ENCODE assay signal across 18 cellular contexts in the genomic region with DNA sequence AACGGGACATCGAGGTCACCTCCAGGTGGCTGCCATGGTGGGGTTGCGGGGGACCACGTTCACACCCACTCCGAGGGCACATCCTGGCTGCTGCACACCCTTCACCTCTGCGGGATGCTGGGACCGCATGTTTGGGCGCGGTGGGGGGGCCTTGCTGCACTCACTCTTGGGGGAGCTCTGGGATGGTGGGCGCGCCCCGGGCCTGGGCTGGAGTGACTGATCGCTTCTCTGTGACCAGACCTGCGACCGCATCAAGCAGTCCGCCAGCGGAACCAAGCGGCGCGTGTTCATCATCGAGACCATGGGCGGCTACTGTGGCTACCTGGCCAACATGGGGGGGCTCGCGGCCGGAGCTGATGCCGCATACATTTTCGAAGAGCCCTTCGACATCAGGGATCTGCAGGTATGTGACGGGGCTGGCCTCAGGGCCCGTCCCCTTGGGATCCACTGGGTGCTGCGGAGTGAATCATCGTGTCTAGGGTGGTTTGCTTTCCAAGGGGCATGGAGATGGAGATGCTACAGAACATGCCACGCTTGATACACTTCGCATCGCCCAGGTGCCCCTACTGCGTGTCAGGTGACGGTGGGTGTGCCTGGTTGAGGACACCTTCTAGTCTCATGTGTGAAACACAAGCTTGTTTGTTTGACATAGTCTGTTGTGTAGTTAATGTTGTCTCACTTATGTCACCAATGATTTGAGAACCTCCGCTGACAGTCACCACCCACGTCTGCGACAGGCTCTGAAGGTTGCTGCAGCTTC.
"Had no signal": no experiment of that assay in that cellular context is flagged by ENCODE, and none has a peak within 500 bp of the region (broad histone marks: within the 10 kb centered on the region; RNA-seq: fewer than 3 reads in every experiment).

No MANE protein-coding gene starts in this region.

- H3K9me3 Mint-ChIP-seq: activated naive CD4-positive, alpha-beta T cell treated with anti-CD3 and anti-CD28 coated beads, Interleukin-2, amount 50 U/mL, for 24 hours; activated T-cell treated with anti-CD3 and anti-CD28 coated beads, Interleukin-2, amount 50 U/mL, for 72 hours; natural killer cell had no signal

- H2AFZ ChIP-seq: hepatocyte had no signal

- H3K27me3 ChIP-seq: foreskin keratinocyte, hepatocyte, tibial artery, vagina had no signal

- H3K4me3 ChIP-seq: hepatocyte, tibial artery, vagina had no signal

- DNase-seq: activated CD4-positive, alpha-beta T cell treated with anti-CD3 and anti-CD28 coated beads for 48 hours; activated CD4-positive, CD25-positive, alpha-beta regulatory T cell; activated CD8-positive, alpha-beta memory T cell treated with anti-CD3 and anti-CD28 coated beads, Interleukin-2, amount 50 U/mL, for 4 hours; activated gamma-delta T cell; activated T-cell treated with anti-CD3 and anti-CD28 coated beads, Interleukin-2, amount 50 U/mL, for 72 hours; dermis blood vessel endothelial cell; effector memory CD4-positive, alpha-beta T cell; foreskin keratinocyte; left cardiac atrium; natural killer cell; stimulated activated naive CD8-positive, alpha-beta T cell treated with anti-CD3 and anti-CD28 coated beads, Interleukin-15, Interleukin-2, amounts not matched to agents 100 U/mL and 50 U/mL, for 24 hours; substantia nigra; T-helper 1 cell; T-helper 9 cell; tibial artery had no signal

- H3K4me2 ChIP-seq: hepatocyte had no signal

- H3K4me1 Mint-ChIP-seq: activated naive CD4-positive, alpha-beta T cell treated with anti-CD3 and anti-CD28 coated beads, Interleukin-2, amount 50 U/mL, for 24 hours; natural killer cell had no signal

- H3K79me2 ChIP-seq: hepatocyte had no signal

- H3K9me3 ChIP-seq: tibial artery, vagina had no signal

- H3K27me3 Mint-ChIP-seq: activated naive CD4-positive, alpha-beta T cell treated with anti-CD3 and anti-CD28 coated beads, Interleukin-2, amount 50 U/mL, for 24 hours had no signal

- H3K4me1 ChIP-seq: foreskin keratinocyte had no signal

- H3K4me3 Mint-ChIP-seq: activated naive CD4-positive, alpha-beta T cell treated with anti-CD3 and anti-CD28 coated beads, Interleukin-2, amount 50 U/mL, for 24 hours; activated T-cell treated with anti-CD3 and anti-CD28 coated beads, Interleukin-2, amount 50 U/mL, for 72 hours; natural killer cell had no signal

- H3K27ac ChIP-seq: foreskin keratinocyte, hepatocyte, tibial artery, vagina had no signal

- ATAC-seq: foreskin keratinocyte; left cardiac atrium; natural killer cell; stimulated activated naive CD8-positive, alpha-beta T cell treated with anti-CD3 and anti-CD28 coated beads, Interleukin-15, Interleukin-2, amounts not matched to agents 100 U/mL and 50 U/mL, for 24 hours had no signal
